9 cellular contexts compared by ENCODE assay signal in the genomic region with DNA sequence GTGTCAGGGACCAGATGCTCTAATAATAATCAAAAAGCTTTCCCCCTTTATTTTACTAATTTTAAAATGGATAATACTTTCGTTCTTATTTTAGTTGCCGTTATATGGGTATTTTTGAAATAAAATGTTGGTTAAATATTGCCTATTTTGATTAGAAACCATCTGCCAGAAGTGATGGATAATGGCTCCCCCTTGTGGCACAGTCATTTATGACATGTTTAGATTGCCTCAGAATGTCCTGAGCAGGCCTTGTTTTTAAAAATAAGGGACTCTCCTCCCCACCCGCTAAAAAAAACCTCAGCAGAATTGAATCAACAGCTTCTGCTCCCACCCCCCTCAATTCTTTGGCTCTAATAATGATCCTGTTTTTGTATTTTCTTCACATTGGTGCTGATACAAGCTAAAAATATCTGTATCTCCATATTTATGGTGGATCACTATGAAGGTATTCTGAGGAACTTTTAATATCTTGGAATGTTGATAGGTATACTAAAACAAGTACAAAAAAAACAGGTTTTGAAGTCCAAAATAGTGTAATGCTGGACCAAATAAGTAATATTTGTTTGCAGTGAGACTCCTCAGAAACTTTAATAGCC. TPM values are rescaled to one million over a fixed set of nuclear protein-coding genes. Genes with fewer than 3 reads are reported as not detected.
DNase-seq lines count a peak whose midpoint lies in the region; ATAC-seq, FAIRE-seq and TF ChIP-seq lines count a peak whose summit lies in the region.
"Had no signal": no experiment of that assay in that cellular context is flagged by ENCODE, and none has a peak within 500 bp of the region (broad histone marks: within the 10 kb centered on the region; RNA-seq: fewer than 3 reads in every experiment).

No MANE protein-coding gene starts in this region.

- CTCF ChIA-PET in activated CD4-positive, alpha-beta T cell treated with anti-CD3 and anti-CD28 coated beads for 36 hours (lab: Charles Lee) = interaction anchor here (0.7 to 3.7 kb wide), 31 partner anchors 8 to 566 kb away, joined by 3 to 70 read pairs (median 4); no protein-coding TSS in a partner anchor
- CTCF ChIA-PET in HepG2 (lab: Yijun Ruan, JAX; ENCODE audit: low intra/inter-chr PET ratio, low total read pairs) = interaction anchor here (2.0 to 2.2 kb wide), 2 partner anchors 102 to 108 kb away, joined by 19 to 34 read pairs; no protein-coding TSS in a partner anchor

- H3K4me2 ChIP-seq in HepG2 (ENCODE audit: low read depth, low read length) = no peak overlapping the region

- 5% methylated on average over 3 of the region's 3 CpGs for WGBS in HepG2 (ENCODE audit: low lambda C conversion rate)

- no peak overlapping the region for H2AFZ ChIP-seq in HepG2 (ENCODE audit: low read length)

- H3K27me3 ChIP-seq in colonic mucosa (no peaks in the 10 kb centered on the region), HepG2 (ENCODE audit: control insufficient read depth in 1 of 2, insufficient read depth in 2 of 2, low read length in 2 of 2) (no peaks in the 10 kb centered on the region)

- H3K4me3 ChIP-seq in colonic mucosa (no peak overlapping the region), HepG2 (replicated peaks in 1 of 3; ENCODE audit: insufficient read depth in 1 of 3, low read depth in 2 of 3, low read length in 3 of 3) (no peak overlapping the region)

- H3K36me3 Mint-ChIP-seq in activated CD4-positive, alpha-beta T cell treated with anti-CD3 and anti-CD28 coated beads for 36 hours (ENCODE audit: low read depth) = no peaks in the 10 kb centered on the region
- H3K36me3 Mint-ChIP-seq: IgD-negative memory B cell had no signal

- TF ChIP-seq EP300 in HepG2 (IDR thresholded peaks at IDR 0.05; ENCODE audit: low read depth in 2 of 2, low read length in 2 of 2) (no peak), HepG2 (CRISPR knock-in tag; IDR thresholded peaks at IDR 0.05; ENCODE audit: borderline replicate concordance) (no peak)

- H3K36me3 ChIP-seq in colonic mucosa (no peaks in the 10 kb centered on the region), HepG2 (replicated peaks in 1 of 2; ENCODE audit: control insufficient read depth in 1 of 2, insufficient read depth in 2 of 2, low read length in 2 of 2) (peaks cover 1 to 4% of the 10 kb centered on the region in 2 experiments; a peak in 1 of 5 replicates)

- in situ Hi-C loops in HepG2 (cut with HindIII; ENCODE audit: extremely low pct_ligation_motif_present, low pct_unique_long_range_greater_than_20kb) = loop anchor here (5.0 kb wide), 1 partner anchor 102 kb away; no protein-coding TSS in a partner anchor

- H3K27ac ChIP-seq in colonic mucosa (no peak overlapping the region), HepG2 (ENCODE audit: extremely low read length, insufficient read depth, low read length) (no peak overlapping the region)

- TF ChIP-seq POLR2A in H54 (IDR thresholded peaks at IDR 0.05; ENCODE audit: low read depth, low read length) (no peak), HepG2 (IDR thresholded peaks at IDR 0.05; ENCODE audit: insufficient read depth in 1 of 2, low read depth in 2 of 2, low read length in 2 of 2) (no peak)

- no peaks in the 10 kb centered on the region for H3K9me3 Mint-ChIP-seq in activated CD4-positive, alpha-beta T cell treated with anti-CD3 and anti-CD28 coated beads for 36 hours (ENCODE audit: low read depth)
- H3K9me3 Mint-ChIP-seq: IgD-negative memory B cell had no signal

- FAIRE-seq in H54 (lab: Jason Lieb, UNC) (peak; percentile 15), HepG2 (lab: Jason Lieb, UNC) (peak; percentile 28)

- no TSS peak for BruUV-seq in HepG2 (replicated peaks; lab: Mats Ljungman, UMichigan)

- TF ChIP-seq CTCF in colonic mucosa (IDR thresholded peaks at IDR 0.05) (peak; percentile 72), HepG2 (CRISPR knock-in tag; IDR thresholded peaks at IDR 0.05) (peak; percentile 74)

- peak; percentile 77 for TF ChIP-seq RAD21 in HepG2 (CRISPR knock-in tag; IDR thresholded peaks at IDR 0.05)

- H3K4me1 ChIP-seq in colonic mucosa (no peaks in the 10 kb centered on the region), HepG2 (ENCODE audit: insufficient read depth, low read length) (peaks cover 4% of the 10 kb centered on the region; the same call in 1 of the 2 replicates)

- H3K4me3 Mint-ChIP-seq in activated CD4-positive, alpha-beta T cell treated with anti-CD3 and anti-CD28 coated beads for 36 hours = no peak overlapping the region

- ATAC-seq in activated CD4-positive, alpha-beta T cell treated with anti-CD3 and anti-CD28 coated beads for 36 hours = peak; percentile 81
- ATAC-seq in HepG2 = peak; percentile 69
- no peak for ATAC-seq in GM19351 (IDR thresholded peaks at IDR 0.05; ENCODE audit: unreplicated experiment)

- peak; percentile 80 for DNase-seq in CD1c-positive myeloid dendritic cell (ENCODE audit: extremely low spot score)
- DNase-seq in H54 (ENCODE audit: insufficient read length, low spot score) = peak; percentile 4
- DNase-seq in NCI-H2227 treated with DMSO at 0.1 percent for 48 hours (lab: John Stamatoyannopoulos, UW) = peak; percentile 31
- peak; percentile 78 for DNase-seq in activated CD4-positive, alpha-beta T cell treated with anti-CD3 and anti-CD28 coated beads for 36 hours
- peak; percentile 85 for DNase-seq in colonic mucosa
- DNase-seq in HepG2 (ENCODE audit: low spot score) = peak; percentile 57
- peak in 2 of 3 experiments; percentile 10 to 64 for DNase-seq in stimulated activated CD4-positive, alpha-beta T cell treated with anti-CD3 and anti-CD28 coated beads, TNF-alpha, amount 100 ng/mL, for 4 hours (ENCODE audit: low read depth in 3 of 3)

- no peak overlapping the region for H3K9ac ChIP-seq in colonic mucosa (ENCODE audit: low read depth in 2 of 2, low read length in 2 of 2)
- no peak overlapping the region for H3K9ac ChIP-seq in HepG2 (ENCODE audit: insufficient read depth, low read depth, low read length)

- intact Hi-C loops in activated CD4-positive, alpha-beta T cell treated with anti-CD3 and anti-CD28 coated beads for 36 hours (cut with DNase I, micrococcal nuclease) = loop anchor here (1.0 to 5.0 kb wide), 5 partner anchors 63 to 178 kb away; a partner anchor contains a TSS
- intact Hi-C loops in colonic mucosa (cut with DNase I) = loop anchor here (2.0 to 10.0 kb wide), 2 partner anchors 55 to 103 kb away; no protein-coding TSS in a partner anchor
- intact Hi-C loops in HepG2 (cut with micrococcal nuclease; ENCODE audit: unreplicated experiment) = loop anchor here (1.0 kb wide), 2 partner anchors 102 to 108 kb away; no protein-coding TSS in a partner anchor

- H3K79me2 ChIP-seq in HepG2 (ENCODE audit: insufficient read depth, low read length) = peaks cover 46% of the 10 kb centered on the region

- H3K27me3 Mint-ChIP-seq in activated CD4-positive, alpha-beta T cell treated with anti-CD3 and anti-CD28 coated beads for 36 hours = no peaks in the 10 kb centered on the region
- H3K27me3 Mint-ChIP-seq: IgD-negative memory B cell had no signal

- peaks cover 31% of the 10 kb centered on the region for H3K4me1 Mint-ChIP-seq in activated CD4-positive, alpha-beta T cell treated with anti-CD3 and anti-CD28 coated beads for 36 hours

- H3K9me3 ChIP-seq in colonic mucosa = no peaks in the 10 kb centered on the region
- no peaks in the 10 kb centered on the region for H3K9me3 ChIP-seq in HepG2 (ENCODE audit: low read length)

- no peaks in the 10 kb centered on the region for H4K20me1 ChIP-seq in HepG2 (ENCODE audit: insufficient read depth, low read length)

- POLR2A ChIA-PET in activated CD4-positive, alpha-beta T cell treated with anti-CD3 and anti-CD28 coated beads for 36 hours (lab: Charles Lee) = no interaction called here
- POLR2A ChIA-PET in HepG2 (lab: Yijun Ruan, JAX) = no interaction called here

- H3K27ac Mint-ChIP-seq in activated CD4-positive, alpha-beta T cell treated with anti-CD3 and anti-CD28 coated beads for 36 hours = no peak overlapping the region

RNA-seq across cellular contexts. Expression of a gene that starts 38.8 kb away (rescaled TPM):
- 10 to 100 TPM in 1 of 2 experiments, 1 to 10 TPM in 1; 7.9 to 10.1 TPM for total RNA-seq in activated CD4-positive, alpha-beta T cell treated with anti-CD3 and anti-CD28 coated beads for 36 hours
- total RNA-seq in colonic mucosa (10 to 100 TPM; 12.6 to 19.8 TPM), HepG2 (2016; rRNA removed; fragmentation: Illumina TruSeq; extraction: Trizol) (25.6 and 26.9 TPM in 2 replicates)
- total RNA-seq in HepG2 (2016; cell fraction: cytosol; rRNA removed; fragmentation: Illumina TruSeq; extraction: Trizol; ENCODE audit: low read depth) = 17.9 and 19.9 TPM in 2 replicates
- 26.6 and 27.6 TPM in 2 replicates for total RNA-seq in HepG2 (2016; cell fraction: insoluble cytoplasmic fraction; rRNA removed; fragmentation: Illumina TruSeq; extraction: Trizol)
- total RNA-seq in HepG2 (2016; cell fraction: membrane; rRNA removed; fragmentation: Illumina TruSeq; extraction: Trizol) = 31.1 and 33.1 TPM in 2 replicates
- 15.4 and 16.4 TPM in 2 replicates for total RNA-seq in HepG2 (2016; cell fraction: nucleus; rRNA removed; fragmentation: Illumina TruSeq; extraction: Trizol)
- 20.8 and 27.7 TPM in 2 replicates for polyA plus RNA-seq in HepG2 (2011; rRNA removed)
- 12.3 and 20.7 TPM in 2 replicates for polyA plus RNA-seq in HepG2 (2011; cell fraction: cytosol; rRNA removed)
- 3.3 and 4.4 TPM in 2 replicates for polyA plus RNA-seq in HepG2 (2011; cell fraction: nucleus; rRNA removed)
- 20.8 and 25.5 TPM in 2 replicates for polyA plus RNA-seq in HepG2 (2012)
- polyA plus RNA-seq in HepG2 (2016; cell fraction: cytosol; fragmentation: Illumina TruSeq; extraction: Trizol; ENCODE audit: low read depth) = 18.6 and 27.4 TPM in 2 replicates
- 32.4 and 33.8 TPM in 2 replicates for polyA plus RNA-seq in HepG2 (2016; cell fraction: insoluble cytoplasmic fraction; fragmentation: Illumina TruSeq; extraction: Trizol; ENCODE audit: low read depth)
- polyA plus RNA-seq in HepG2 (2016; cell fraction: membrane; fragmentation: Illumina TruSeq; extraction: Trizol; ENCODE audit: low read depth) = 30.4 and 37.5 TPM in 2 replicates
- polyA plus RNA-seq in HepG2 (2016; cell fraction: nucleus; fragmentation: Illumina TruSeq; extraction: Trizol; ENCODE audit: insufficient read depth, low read depth) = 23.7 and 24.2 TPM in 2 replicates
- polyA minus RNA-seq in HepG2 (2011; rRNA and poly(A)+ RNA removed; ENCODE audit: low replicate concordance) = 6.9 and 8.6 TPM in 2 replicates
- 5.4 and 6.6 TPM in 2 replicates for polyA minus RNA-seq in HepG2 (2011; cell fraction: cytosol; rRNA and poly(A)+ RNA removed)
- polyA minus RNA-seq in HepG2 (2011; cell fraction: nucleus; rRNA and poly(A)+ RNA removed) = 3.6 and 5.1 TPM in 2 replicates

RNA-seq across cellular contexts. Expression of a gene that starts 39.2 kb away (rescaled TPM):
- 10 to 100 TPM; 25.5 to 26.7 TPM for total RNA-seq in activated CD4-positive, alpha-beta T cell treated with anti-CD3 and anti-CD28 coated beads for 36 hours
- total RNA-seq in colonic mucosa (10 to 100 TPM in 1 of 2 donors, 1 to 10 TPM in 1; 9.7 to 13.9 TPM), HepG2 (2016; rRNA removed; fragmentation: Illumina TruSeq; extraction: Trizol) (9.2 and 10.2 TPM in 2 replicates)
- total RNA-seq in HepG2 (2016; cell fraction: cytosol; rRNA removed; fragmentation: Illumina TruSeq; extraction: Trizol; ENCODE audit: low read depth) = 1.7 and 2.2 TPM in 2 replicates
- total RNA-seq in HepG2 (2016; cell fraction: insoluble cytoplasmic fraction; rRNA removed; fragmentation: Illumina TruSeq; extraction: Trizol) = 7.8 and 9.8 TPM in 2 replicates
- 6.1 and 6.8 TPM in 2 replicates for total RNA-seq in HepG2 (2016; cell fraction: membrane; rRNA removed; fragmentation: Illumina TruSeq; extraction: Trizol)
- 13.9 and 15.6 TPM in 2 replicates for total RNA-seq in HepG2 (2016; cell fraction: nucleus; rRNA removed; fragmentation: Illumina TruSeq; extraction: Trizol)
- 4.3 and 7.4 TPM in 2 replicates for polyA plus RNA-seq in HepG2 (2011; rRNA removed)
- 2.8 and 3.6 TPM in 2 replicates for polyA plus RNA-seq in HepG2 (2011; cell fraction: cytosol; rRNA removed)
- 2.2 and 3.6 TPM in 2 replicates for polyA plus RNA-seq in HepG2 (2011; cell fraction: nucleus; rRNA removed)
- polyA plus RNA-seq in HepG2 (2012) = 4.2 and 5.9 TPM in 2 replicates
- 1.4 and 1.7 TPM in 2 replicates for polyA plus RNA-seq in HepG2 (2016; cell fraction: cytosol; fragmentation: Illumina TruSeq; extraction: Trizol; ENCODE audit: low read depth)
- polyA plus RNA-seq in HepG2 (2016; cell fraction: insoluble cytoplasmic fraction; fragmentation: Illumina TruSeq; extraction: Trizol; ENCODE audit: low read depth) = 4.1 and 4.6 TPM in 2 replicates
- 2.7 TPM in 2 replicates for polyA plus RNA-seq in HepG2 (2016; cell fraction: membrane; fragmentation: Illumina TruSeq; extraction: Trizol; ENCODE audit: low read depth)
- polyA plus RNA-seq in HepG2 (2016; cell fraction: nucleus; fragmentation: Illumina TruSeq; extraction: Trizol; ENCODE audit: insufficient read depth, low read depth) = 12.9 and 13.8 TPM in 2 replicates
- polyA minus RNA-seq in HepG2 (2011; rRNA and poly(A)+ RNA removed; ENCODE audit: low replicate concordance) = 5.8 and 9.3 TPM in 2 replicates
- polyA minus RNA-seq in HepG2 (2011; cell fraction: cytosol; rRNA and poly(A)+ RNA removed) = 6.3 and 7.1 TPM in 2 replicates
- polyA minus RNA-seq in HepG2 (2011; cell fraction: nucleus; rRNA and poly(A)+ RNA removed) = 16.0 and 16.5 TPM in 2 replicates

Comparison
In these comparisons a context has a peak if more than half of its experiments do, and no peak if none do; other contexts are left out.
1. DNase-seq: peak in every context shown above with its lines; median percentile 85 in colonic mucosa; 80 in CD1c-positive myeloid dendritic cell; 78 in activated CD4-positive, alpha-beta T cell treated with anti-CD3 and anti-CD28 coated beads for 36 hours; 57 in HepG2; 37 in stimulated activated CD4-positive, alpha-beta T cell treated with anti-CD3 and anti-CD28 coated beads, TNF-alpha, amount 100 ng/mL, for 4 hours; 31 in NCI-H2227 treated with DMSO at 0.1 percent for 48 hours; 4 in H54.